ENCODE assay signal across 24 cellular contexts in genomic region chr10:117980755-117981525, GRCh38.
"Had no signal": no experiment of that assay in that cellular context is flagged by ENCODE, and none has a peak within 500 bp of the region (broad histone marks: within the 10 kb centered on the region; RNA-seq: fewer than 3 reads in every experiment).

No MANE protein-coding gene starts in this region.

- H3K4me3 ChIP-seq: ascending aorta, esophagus muscularis mucosa, gastroesophageal sphincter, sigmoid colon, spleen, testis, vagina had no signal

- H3K27me3 ChIP-seq: ascending aorta, esophagus muscularis mucosa, gastroesophageal sphincter, sigmoid colon, spleen, testis, vagina had no signal

- H3K4me3 Mint-ChIP-seq: central memory CD8-positive, alpha-beta T cell; memory B cell; nephron; type B pancreatic cell had no signal

- H3K27ac ChIP-seq: ascending aorta, esophagus muscularis mucosa, gastroesophageal sphincter, sigmoid colon, spleen, testis, vagina, WERI-Rb-1 had no signal

- H3K4me1 Mint-ChIP-seq: central memory CD8-positive, alpha-beta T cell; memory B cell; nephron had no signal

- H3K4me1 ChIP-seq: ascending aorta, esophagus muscularis mucosa, gastroesophageal sphincter, sigmoid colon, spleen, testis, vagina had no signal

- H3K27me3 Mint-ChIP-seq: type B pancreatic cell had no signal

- H3K36me3 ChIP-seq: ascending aorta, esophagus muscularis mucosa, gastroesophageal sphincter, sigmoid colon, spleen, vagina, WERI-Rb-1 had no signal

- DNase-seq: activated CD4-positive, alpha-beta T cell treated with anti-CD3 and anti-CD28 coated beads for 1 hour; activated CD4-positive, alpha-beta T cell treated with anti-CD3 and anti-CD28 coated beads, Interleukin-2, amount 50 U/mL, for 1 hour; activated gamma-delta T cell treated with Interleukin-2 at 50 U/mL for 16 hours; activated T-cell treated with anti-CD3 and anti-CD28 coated beads, Interleukin-2, amount 50 U/mL, for 1 hour; effector memory CD4-positive, alpha-beta T cell; head of caudate nucleus; left cardiac atrium; nucleus accumbens; posterior cingulate gyrus; sigmoid colon; spleen; stimulated activated CD4-positive, alpha-beta T cell treated with anti-CD3 and anti-CD28 coated beads, Interleukin-4, amount 100 ng/mL, for 1 hour; stimulated activated naive CD4-positive, alpha-beta T cell; testis; WERI-Rb-1 had no signal

- H3K27ac Mint-ChIP-seq: activated naive CD4-positive, alpha-beta T cell treated with anti-CD3 and anti-CD28 coated beads, Interleukin-2, amount 50 U/mL, for 72 hours; memory B cell; nephron; type B pancreatic cell had no signal

- H3K36me3 Mint-ChIP-seq: memory B cell had no signal

- ATAC-seq: activated naive CD4-positive, alpha-beta T cell treated with anti-CD3 and anti-CD28 coated beads, Interleukin-2, amount 50 U/mL, for 72 hours; gastroesophageal sphincter; left cardiac atrium had no signal

- H3K9me3 ChIP-seq: ascending aorta, gastroesophageal sphincter, testis, vagina had no signal
